1 cellular context compared by ENCODE assay signal in genomic region chrX:114049063-114049462, GRCh38.
TF ChIP-seq lines count a peak whose summit lies in the region.

No MANE protein-coding gene starts in this region.

TF ChIP-seq in H1, 55 proteins besides CTCF, POLR2A, EP300 and RAD21:
- TF ChIP-seq POLR2AphosphoS5 (IDR thresholded peaks at IDR 0.05; ENCODE audit: low read depth, low read length) (peak; percentile 93), GTF2F1 (IDR thresholded peaks at IDR 0.05; ENCODE audit: borderline replicate concordance, low read depth, low read length) (no peak), CHD7 (IDR thresholded peaks at IDR 0.05; ENCODE audit: insufficient replicate concordance, low read length) (peak; percentile 27)
